ENCODE assay signal across 32 cellular contexts in the genomic region with DNA sequence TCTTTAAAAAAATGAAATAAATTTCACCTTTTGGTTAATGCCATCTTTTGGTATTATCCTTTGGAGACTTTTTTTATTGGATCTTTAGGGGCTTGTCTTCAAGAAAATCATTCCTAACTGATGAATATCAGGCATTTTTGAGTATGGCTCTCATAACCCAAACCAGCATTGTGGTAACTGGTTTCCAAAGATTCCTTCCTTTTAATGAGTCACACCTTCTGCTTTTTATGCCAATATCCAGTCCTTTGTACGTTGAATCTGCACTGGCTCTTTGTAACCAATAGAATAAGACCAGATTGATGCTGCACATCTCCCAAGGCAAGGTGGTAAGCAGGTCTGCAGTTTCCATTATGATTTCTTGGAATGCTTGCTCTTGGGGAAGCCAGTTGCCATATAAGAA.
"Had no signal": no experiment of that assay in that cellular context is flagged by ENCODE, and none has a peak within 500 bp of the region (broad histone marks: within the 10 kb centered on the region; RNA-seq: fewer than 3 reads in every experiment).

No MANE protein-coding gene starts in this region.

- H3K36me3 Mint-ChIP-seq: activated naive CD8-positive, alpha-beta T cell treated with anti-CD3 and anti-CD28 coated beads for 36 hours; brain; T-cell had no signal

- H3K27me3 Mint-ChIP-seq: activated CD8-positive, alpha-beta T cell treated with anti-CD3 and anti-CD28 coated beads for 36 hours; activated naive CD8-positive, alpha-beta T cell treated with anti-CD3 and anti-CD28 coated beads for 36 hours; activated T-helper 17 cell treated with anti-CD3 and anti-CD28 coated beads, Interleukin-2, amount 50 U/mL, for 72 hours; brain; central memory CD8-positive, alpha-beta T cell; T-cell had no signal

- H3K4me1 Mint-ChIP-seq: activated naive CD8-positive, alpha-beta T cell treated with anti-CD3 and anti-CD28 coated beads for 36 hours; activated T-helper 17 cell treated with anti-CD3 and anti-CD28 coated beads, Interleukin-2, amount 50 U/mL, for 72 hours; central memory CD8-positive, alpha-beta T cell; T-cell had no signal

- ATAC-seq: activated CD8-positive, alpha-beta T cell treated with anti-CD3 and anti-CD28 coated beads for 36 hours; activated T-cell treated with anti-CD3 and anti-CD28 coated beads, Interleukin-2, amount 50 U/mL, for 72 hours; activated T-helper 17 cell treated with anti-CD3 and anti-CD28 coated beads, Interleukin-2, amount 50 U/mL, for 72 hours; PC-3; Right ventricle myocardium inferior; SK-N-SH treated with all-trans-retinoic acid at 6 μM for 48 hours; T-cell had no signal

- DNase-seq: activated CD4-positive, alpha-beta T cell treated with anti-CD3 and anti-CD28 coated beads for 1 hour; activated CD4-positive, alpha-beta T cell treated with anti-CD3 and anti-CD28 coated beads for 48 hours; activated CD4-positive, CD25-positive, alpha-beta regulatory T cell; activated CD8-positive, alpha-beta T cell treated with anti-CD3 and anti-CD28 coated beads for 36 hours; activated effector memory CD4-positive, alpha-beta T cell treated with anti-CD3 and anti-CD28 coated beads, Interleukin-2, amount 50 U/mL, for 16 hours; activated naive CD4-positive, alpha-beta T cell; activated naive CD4-positive, alpha-beta T cell treated with anti-CD3 and anti-CD28 coated beads, Interleukin-2, amount 50 U/mL, for 16 hours; activated naive CD8-positive, alpha-beta T cell treated with anti-CD3 and anti-CD28 coated beads for 36 hours; activated T-cell treated with anti-CD3 and anti-CD28 coated beads, Interleukin-2, amount 50 U/mL, for 1 hour; activated T-cell treated with anti-CD3 and anti-CD28 coated beads, Interleukin-2, amount 50 U/mL, for 72 hours; colonic mucosa; NCI-H1092 treated with DMSO at 0.1 percent for 48 hours; NCI-H1417 treated with DMSO at 0.1 percent for 48 hours; NCI-H187 treated with DMSO at 0.1 percent for 48 hours; NCI-H2081; NCI-H226; NCI-H446 treated with DMSO at 0.1 percent for 48 hours; NCI-H524; NCI-H69; NCI-H82; PC-3; Peyer's patch; SIG-M5; T-cell; T-helper 2 cell; T-helper 9 cell; WERI-Rb-1 had no signal

- H3K4me3 Mint-ChIP-seq: activated CD8-positive, alpha-beta T cell treated with anti-CD3 and anti-CD28 coated beads for 36 hours; activated naive CD8-positive, alpha-beta T cell treated with anti-CD3 and anti-CD28 coated beads for 36 hours; activated T-cell treated with anti-CD3 and anti-CD28 coated beads, Interleukin-2, amount 50 U/mL, for 72 hours; activated T-helper 17 cell treated with anti-CD3 and anti-CD28 coated beads, Interleukin-2, amount 50 U/mL, for 72 hours; brain; central memory CD8-positive, alpha-beta T cell; T-cell had no signal

- H3K27ac Mint-ChIP-seq: activated CD8-positive, alpha-beta T cell treated with anti-CD3 and anti-CD28 coated beads for 36 hours; activated naive CD8-positive, alpha-beta T cell treated with anti-CD3 and anti-CD28 coated beads for 36 hours; activated T-cell treated with anti-CD3 and anti-CD28 coated beads, Interleukin-2, amount 50 U/mL, for 72 hours; activated T-helper 17 cell treated with anti-CD3 and anti-CD28 coated beads, Interleukin-2, amount 50 U/mL, for 72 hours; brain; T-cell had no signal

- H3K9me3 Mint-ChIP-seq: activated CD8-positive, alpha-beta T cell treated with anti-CD3 and anti-CD28 coated beads for 36 hours; activated naive CD8-positive, alpha-beta T cell treated with anti-CD3 and anti-CD28 coated beads for 36 hours had no signal
